Comparison of ENCODE assay signal across 9 cellular contexts in the genomic region with DNA sequence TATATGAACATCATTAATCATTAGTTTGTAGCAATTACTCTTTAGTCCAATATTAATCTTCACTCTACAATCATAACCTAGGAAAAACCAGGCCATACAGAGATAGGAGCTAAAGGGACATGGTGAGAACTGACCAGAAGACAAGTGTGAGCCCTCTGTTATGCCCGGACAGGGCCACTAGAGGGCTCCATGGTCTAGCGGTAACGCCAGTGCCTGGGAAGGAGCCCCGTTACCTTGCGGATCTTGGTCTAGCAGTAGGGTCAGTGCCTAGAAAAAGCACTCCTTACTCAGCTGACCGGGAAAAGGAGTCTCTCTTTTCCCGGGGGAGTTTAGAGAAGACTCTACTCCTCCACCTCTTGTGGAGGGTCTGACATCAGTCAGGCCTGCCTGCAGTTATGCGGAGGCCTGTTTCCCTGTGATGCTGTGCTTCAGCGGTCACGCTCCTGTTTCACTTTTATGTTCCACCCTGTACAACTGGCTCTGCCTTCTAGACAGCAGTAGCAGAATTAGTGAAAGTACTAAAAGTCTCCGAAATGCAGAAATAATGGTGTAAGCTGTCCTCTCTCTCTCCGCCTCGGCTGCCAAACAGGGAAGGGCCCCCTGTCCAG. TPM values are rescaled to one million over a fixed set of nuclear protein-coding genes. Genes with fewer than 3 reads are reported as not detected.
DNase-seq lines count a peak whose midpoint lies in the region; ATAC-seq and TF ChIP-seq lines count a peak whose summit lies in the region.
"Had no signal": no experiment of that assay in that cellular context is flagged by ENCODE, and none has a peak within 500 bp of the region (broad histone marks: within the 10 kb centered on the region; RNA-seq: fewer than 3 reads in every experiment).

No MANE protein-coding gene starts in this region.

- no peaks in the 10 kb centered on the region for H3K27me3 ChIP-seq in stomach smooth muscle (ENCODE audit: control insufficient read depth in 1 of 2, insufficient read depth in 2 of 2, low read length in 2 of 2)

- H3K9me3 ChIP-seq in stomach smooth muscle (ENCODE audit: control insufficient read depth in 2 of 2, low read length in 2 of 2) = no peaks in the 10 kb centered on the region

- DNase-seq in CMK (ENCODE audit: low read depth) (peak; percentile 43), HT1080 (ENCODE audit: low read depth) (peak; percentile 53), RKO (ENCODE audit: low spot score) (peak; percentile 72), fibroblast of the aortic adventitia (ENCODE audit: low read depth) (peak; percentile 71), non-pigmented ciliary epithelial cell (ENCODE audit: low read depth) (peak; percentile 8)
- peak; percentile 29 to 42 for DNase-seq in activated T-helper 1 cell treated with anti-CD3 and anti-CD28 coated beads, Interleukin-2, amount 50 U/mL, for 16 hours (ENCODE audit: low read depth in 1 of 2, low spot score in 1 of 2)

- peak; percentile 87 for TF ChIP-seq CTCF in fibroblast of the aortic adventitia (IDR thresholded peaks at IDR 0.05; ENCODE audit: insufficient read depth, low read length)

- ATAC-seq in GM18511 (IDR thresholded peaks at IDR 0.05; ENCODE audit: unreplicated experiment) = no peak

- peak overlapping the region; percentile 57 for H3K4me3 ChIP-seq in fibroblast of the aortic adventitia (ENCODE audit: low read depth, low read length)
- peak overlapping the region; percentile 57 to 71 for H3K4me3 ChIP-seq in stomach smooth muscle (ENCODE audit: low read length in 2 of 2)

- H3K27ac ChIP-seq in stomach smooth muscle (ENCODE audit: low read length) = no peak overlapping the region

- H3K36me3 ChIP-seq in stomach smooth muscle (ENCODE audit: control insufficient read depth in 2 of 2, insufficient read depth in 2 of 2, low read length in 2 of 2) = no peaks in the 10 kb centered on the region

- H3K4me1 ChIP-seq in stomach smooth muscle (ENCODE audit: control insufficient read depth, insufficient read depth, low read length) = no peaks in the 10 kb centered on the region

- H3K9ac ChIP-seq in stomach smooth muscle (ENCODE audit: low read length in 2 of 2) = peak overlapping the region; percentile 4 to 55

RNA-seq across cellular contexts. Expression of gene OR7D4, which starts 13.8 kb away (rescaled TPM):
- total RNA-seq in HT1080 (2014; rRNA removed; shearing (Covaris generic)) = not detected in 2 replicates
- polyA plus RNA-seq in HT1080 (2015; cell fraction: cytosol; rRNA removed) = not detected in 2 replicates
- polyA plus RNA-seq in HT1080 (2015; cell fraction: nucleus; rRNA removed) = not detected in 2 replicates
- total RNA-seq in fibroblast of the aortic adventitia (ENCODE audit: low replicate concordance) = not detected in 2 replicates
- polyA plus RNA-seq: adipose tissue had no signal

RNA-seq across cellular contexts. Expression of gene OR7D2, which starts 26.8 kb away (rescaled TPM):
- not detected in 2 replicates for total RNA-seq in HT1080 (2014; rRNA removed; shearing (Covaris generic))
- not detected in 2 replicates for polyA plus RNA-seq in HT1080 (2015; cell fraction: cytosol; rRNA removed)
- polyA plus RNA-seq in HT1080 (2015; cell fraction: nucleus; rRNA removed) = not detected in 2 replicates
- not detected in 2 replicates for total RNA-seq in fibroblast of the aortic adventitia (ENCODE audit: low replicate concordance)

RNA-seq across cellular contexts. Expression of gene OR7E24, which starts 45.1 kb away (rescaled TPM):
- not detected in 2 replicates for total RNA-seq in HT1080 (2014; rRNA removed; shearing (Covaris generic))
- polyA plus RNA-seq in HT1080 (2015; cell fraction: cytosol; rRNA removed) = not detected in 2 replicates
- polyA plus RNA-seq in HT1080 (2015; cell fraction: nucleus; rRNA removed) = not detected in 2 replicates
- total RNA-seq in fibroblast of the aortic adventitia (ENCODE audit: low replicate concordance) = not detected in 2 replicates
- polyA plus RNA-seq: adipose tissue had no signal

Comparison
In these comparisons a context has a peak if more than half of its experiments do, and no peak if none do; other contexts are left out.
1. DNase-seq: peak in every context shown above with its lines; median percentile 72 in RKO; 71 in fibroblast of the aortic adventitia; 53 in HT1080; 43 in CMK; 36 in activated T-helper 1 cell treated with anti-CD3 and anti-CD28 coated beads, Interleukin-2, amount 50 U/mL, for 16 hours; 8 in non-pigmented ciliary epithelial cell.